8 cellular contexts compared by ENCODE assay signal in the genomic region with DNA sequence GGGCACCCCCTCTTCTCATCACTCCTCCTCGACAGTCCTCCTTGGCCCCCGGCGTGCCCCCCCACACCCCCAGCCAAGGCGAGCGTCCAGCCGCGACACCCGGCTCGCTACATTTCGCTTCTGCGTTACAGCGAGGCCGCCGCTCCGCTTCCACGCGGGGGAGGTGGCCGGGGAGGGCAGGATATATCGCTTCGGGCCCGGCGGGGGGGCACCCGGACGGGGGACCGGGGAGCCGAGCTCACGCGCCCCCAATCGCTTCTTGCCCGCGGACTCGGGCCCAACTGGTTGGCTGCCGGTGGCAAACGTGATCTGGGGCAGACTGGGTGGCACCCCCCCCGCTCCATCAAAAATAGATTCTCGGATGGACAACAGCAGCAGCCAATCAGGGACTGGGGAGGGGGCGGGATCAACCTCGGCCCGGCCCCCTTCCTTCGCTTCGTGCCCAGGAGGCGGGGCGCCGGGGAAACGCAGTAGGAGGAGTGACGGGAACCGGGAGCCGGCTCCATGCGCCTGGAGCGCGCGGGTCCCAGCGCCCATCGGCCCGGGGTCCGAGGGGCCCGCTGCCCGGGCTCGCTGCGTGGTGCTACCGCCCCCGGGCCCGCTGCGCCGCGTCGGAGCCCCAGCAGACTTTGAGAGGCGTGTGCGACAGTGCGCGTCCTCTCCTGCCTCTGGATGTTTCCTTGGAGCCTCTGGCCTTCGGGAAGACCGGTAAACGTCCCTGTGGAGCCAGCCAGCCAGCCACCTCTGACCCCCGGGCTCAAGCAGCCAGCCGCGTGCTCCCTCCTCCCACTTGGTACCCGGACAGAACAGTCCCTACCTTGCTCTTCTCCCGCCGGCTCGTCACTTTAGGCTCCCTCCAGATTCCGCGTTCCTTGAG. TPM values are rescaled to one million over a fixed set of nuclear protein-coding genes. Genes with fewer than 3 reads are reported as not detected.
A peak's percentile ranks its signal among the peaks of the same experiment; 100 is the strongest.
DNase-seq lines count a peak whose midpoint lies in the region; ATAC-seq and TF ChIP-seq lines count a peak whose summit lies in the region.

A gene (minus strand): TSS at position 321 of the 877 bp plus-strand sequence. CDS start 2,757 bp downstream, outside the sequence.

- peak within 1 kb of the TSS; percentile 82 for H3K27ac ChIP-seq in upper lobe of right lung

- DNase-seq in GM13976 (ENCODE audit: low spot score) (peak; percentile 98), NCI-H2029 (lab: John Stamatoyannopoulos, UW) (peak; percentile 70), amygdala (lab: John Stamatoyannopoulos, UW) (peak; percentile 57 to 98 (median 92)), left cardiac atrium (peak; percentile 93), progenitor cell of endocrine pancreas (ENCODE audit: low spot score, unreplicated experiment) (peak; percentile 86), upper lobe of right lung (peak; percentile 95)

- ATAC-seq in HG02973 (IDR thresholded peaks at IDR 0.05; ENCODE audit: unreplicated experiment): peak; percentile 63
- ATAC-seq in left cardiac atrium: peak; percentile 95 to 96
- peak; percentile 97 for ATAC-seq in upper lobe of right lung

- peaks cover 32% of the 10 kb centered on the region for H3K4me1 ChIP-seq in upper lobe of right lung

- no peaks in the 10 kb centered on the region for H3K27me3 Mint-ChIP-seq in progenitor cell of endocrine pancreas

- peaks cover 10% of the 10 kb centered on the region for H3K36me3 Mint-ChIP-seq in progenitor cell of endocrine pancreas (ENCODE audit: insufficient read depth)

- H3K9me3 ChIP-seq in upper lobe of right lung: no peaks in the 10 kb centered on the region

- TF ChIP-seq CTCF in GM13976 (IDR thresholded peaks at IDR 0.05; ENCODE audit: borderline replicate concordance, control extremely low read depth, extremely low read depth, insufficient read depth, missing control alignments) (no peak), progenitor cell of endocrine pancreas (IDR thresholded peaks at IDR 0.05; ENCODE audit: unreplicated experiment) (no peak), upper lobe of right lung (IDR thresholded peaks at IDR 0.05) (no peak)

- no peaks in the 10 kb centered on the region for H3K27me3 ChIP-seq in upper lobe of right lung

- peaks cover 24% of the 10 kb centered on the region for H3K4me1 Mint-ChIP-seq in progenitor cell of endocrine pancreas (ENCODE audit: low read depth)

- H3K9me3 Mint-ChIP-seq in progenitor cell of endocrine pancreas (ENCODE audit: low read depth): no peaks in the 10 kb centered on the region

- H3K27ac Mint-ChIP-seq in progenitor cell of endocrine pancreas: peak within 1 kb of the TSS; percentile 92

- H3K36me3 ChIP-seq in upper lobe of right lung: peaks cover 13% of the 10 kb centered on the region

- peak within 1 kb of the TSS; percentile 96 for H3K4me3 ChIP-seq in upper lobe of right lung

- in situ Hi-C loops in GM13976 (cut with MboI; ENCODE audit: low sequenced_read_pairs, unreplicated experiment): no loop called here

- H3K4me3 Mint-ChIP-seq in progenitor cell of endocrine pancreas (ENCODE audit: low read depth): peak within 1 kb of the TSS; percentile 87

- intact Hi-C loops in T-helper 2 cell treated with Interferon-gamma antibody and Interleukin-4, amounts not matched to agents 100 ng/mL and 5 ng/mL, for 36 hours (cut with micrococcal nuclease): loop anchor here (1.0 kb wide), 3 partner anchors 37 to 64 kb away; a partner anchor contains a TSS
- intact Hi-C loops in left cardiac atrium (cut with DNase I): loop anchor here in 1 of 2 donors (2.0 to 5.0 kb wide), 2 partner anchors 62 to 99 kb away; a partner anchor contains a TSS
- intact Hi-C loops in upper lobe of right lung (cut with DNase I): no loop called here

RNA-seq across cellular contexts. Expression of the gene that starts here (rescaled TPM):
- total RNA-seq in T-helper 2 cell treated with Interferon-gamma antibody and Interleukin-4, amounts not matched to agents 100 ng/mL and 5 ng/mL, for 36 hours: 19.8 and 20.5 TPM in 2 replicates
- 100 to 1,000 TPM; 162 to 206 TPM for total RNA-seq in left cardiac atrium
- 16.8 and 18.7 TPM in 2 replicates for total RNA-seq in progenitor cell of endocrine pancreas
- total RNA-seq in upper lobe of right lung: 35.8 TPM

Comparison
In these comparisons a context has a peak if more than half of its experiments do, and no peak if none do; other contexts are left out.
1. Peak in every context shown above with its lines: DNase-seq, ATAC-seq, H3K4me3 ChIP-seq and H3K27ac ChIP-seq.